17 cellular contexts compared by ENCODE assay signal in the genomic region with DNA sequence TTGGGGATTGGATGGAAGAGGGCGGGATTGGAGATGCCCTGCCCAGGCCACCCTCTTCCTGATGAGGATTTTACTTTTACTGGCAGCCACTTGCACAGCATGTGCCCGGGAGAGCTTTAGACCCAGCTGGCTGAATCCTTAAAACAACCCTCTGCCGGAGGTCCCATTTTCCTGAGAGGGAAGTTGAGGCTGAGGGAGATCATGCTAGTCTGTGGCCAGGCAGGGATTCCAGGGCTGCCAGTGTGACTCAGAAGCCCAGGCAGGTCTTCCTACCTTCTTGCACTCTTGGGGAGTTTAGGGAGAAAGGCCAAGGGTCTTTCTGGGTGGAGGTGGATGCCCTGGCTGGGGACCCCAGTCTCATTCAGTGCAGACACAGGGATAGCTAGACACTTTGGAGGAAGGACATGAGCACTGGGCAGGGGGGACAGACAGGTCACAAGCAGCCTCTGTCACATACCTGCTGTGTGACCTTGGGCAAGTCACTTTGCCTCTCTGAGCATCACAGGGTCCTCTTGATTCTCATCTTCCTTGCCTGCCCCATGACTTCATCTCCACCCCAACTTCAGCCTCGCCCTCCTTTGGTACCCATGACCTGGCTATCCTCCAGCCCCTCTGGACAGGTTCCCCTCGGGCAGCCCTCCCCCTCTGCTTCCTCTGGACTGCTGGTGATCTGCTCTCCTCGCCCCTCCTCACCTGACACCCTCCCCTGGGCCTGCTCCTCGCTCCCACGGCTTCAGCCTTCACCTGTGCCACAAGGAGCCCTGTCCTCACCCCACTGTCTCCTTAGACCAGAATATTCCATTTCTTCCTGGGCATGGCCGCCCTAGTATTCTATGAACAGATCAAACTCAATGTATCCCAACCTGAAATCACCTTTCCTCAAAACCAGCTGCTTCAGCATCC. TPM values are rescaled to one million over a fixed set of nuclear protein-coding genes. Genes with fewer than 3 reads are reported as not detected.
DNase-seq lines count a peak whose midpoint lies in the region; ATAC-seq and TF ChIP-seq lines count a peak whose summit lies in the region.
"Had no signal": no experiment of that assay in that cellular context is flagged by ENCODE, and none has a peak within 500 bp of the region (broad histone marks: within the 10 kb centered on the region; RNA-seq: fewer than 3 reads in every experiment).

No MANE protein-coding gene starts in this region.

- CTCF ChIA-PET in PC-3 (lab: Charles Lee): no interaction called here

- H3K4me1 ChIP-seq in PC-3 (ENCODE audit: insufficient read depth, low read length) (no peaks in the 10 kb centered on the region), osteoblast (ENCODE audit: insufficient read depth, low read length) (no peaks in the 10 kb centered on the region), Karpas-422 (ENCODE audit: low read length) (peaks cover 10% of the 10 kb centered on the region)

- TF ChIP-seq CTCF in PC-3 (conservative IDR thresholded peaks at IDR 0.05; ENCODE audit: low read depth, low read length): no peak
- no peak for TF ChIP-seq CTCF in glutamatergic neuron (IDR thresholded peaks at IDR 0.05; ENCODE audit: partially characterized antibody, unreplicated experiment)
- TF ChIP-seq CTCF in osteoblast (IDR thresholded peaks at IDR 0.05; ENCODE audit: extremely low read depth, low read depth, low read length): no peak

- intact Hi-C loops in PC-3 (cut with micrococcal nuclease): no loop called here

- H3K79me2 ChIP-seq in PC-3 (ENCODE audit: low read length) (no peaks in the 10 kb centered on the region), osteoblast (ENCODE audit: insufficient read depth, low read length) (no peaks in the 10 kb centered on the region), Karpas-422 (ENCODE audit: low read length) (no peaks in the 10 kb centered on the region)

- H3K27me3 Mint-ChIP-seq in glutamatergic neuron (ENCODE audit: unreplicated experiment): peaks cover 27% of the 10 kb centered on the region

- H3K9me2 ChIP-seq in PC-3 (replicated peaks; ENCODE audit: low read length) (no peaks in the 10 kb centered on the region), Karpas-422 (replicated peaks; ENCODE audit: insufficient read depth, low read length) (no peaks in the 10 kb centered on the region)

- H3K4me3 ChIP-seq in H7 (ENCODE audit: insufficient read depth, low read depth, low read length) (no peak overlapping the region; the same call in 1 of the 2 replicates), PC-3 (ENCODE audit: low read length) (peak overlapping the region; percentile 19; the same call in 1 of the 2 replicates), osteoblast (ENCODE audit: insufficient read depth, low read length) (no peak overlapping the region), Karpas-422 (ENCODE audit: low read length) (no peak overlapping the region)
- H3K4me3 ChIP-seq: BLaER1 treated with 17β-estradiol and CSF1 and Interleukin-3, amounts not matched to agents 10 nM and 100 nM had no signal

- peaks cover 5% of the 10 kb centered on the region for H3K9me3 Mint-ChIP-seq in glutamatergic neuron (ENCODE audit: unreplicated experiment)
- H3K9me3 Mint-ChIP-seq: activated CD4-positive, alpha-beta memory T cell treated with anti-CD3 and anti-CD28 coated beads for 36 hours; activated T-helper 2 cell treated with anti-CD3 and anti-CD28 coated beads, Interferon-gamma antibody, Interleukin-2, Interleukin-4, amounts not matched to agents 10 μg/mL and 5 μg/mL and 100 μg/mL, durations not matched to agents 14 hours and 24 hours and 36 hours had no signal

- peak overlapping the region; percentile 60 for H3K4me3 Mint-ChIP-seq in glutamatergic neuron (ENCODE audit: unreplicated experiment)
- H3K4me3 Mint-ChIP-seq: activated CD4-positive, alpha-beta memory T cell treated with anti-CD3 and anti-CD28 coated beads for 36 hours had no signal

- peaks cover 6% of the 10 kb centered on the region for H3K4me1 Mint-ChIP-seq in glutamatergic neuron (ENCODE audit: low read depth, unreplicated experiment)

- no peak overlapping the region for H3K9ac ChIP-seq in PC-3 (ENCODE audit: low read length)
- no peak overlapping the region for H3K9ac ChIP-seq in Karpas-422 (ENCODE audit: low read length)
- H3K9ac ChIP-seq: BLaER1 treated with 17β-estradiol and CSF1 and Interleukin-3, amounts not matched to agents 10 nM and 100 nM had no signal

- H3K9me3 ChIP-seq in PC-3 (ENCODE audit: low read length) (no peaks in the 10 kb centered on the region), osteoblast (ENCODE audit: low read depth, low read length) (no peaks in the 10 kb centered on the region), Karpas-422 (ENCODE audit: low read length) (no peaks in the 10 kb centered on the region)
- H3K9me3 ChIP-seq: BLaER1 treated with 17β-estradiol and CSF1 and Interleukin-3, amounts not matched to agents 10 nM and 100 nM had no signal

- H3K27ac ChIP-seq in PC-3 (ENCODE audit: low read length): no peak overlapping the region
- H3K27ac ChIP-seq in osteoblast (ENCODE audit: low read depth, low read length): no peak overlapping the region
- H3K27ac ChIP-seq in Karpas-422 (ENCODE audit: low read length): no peak overlapping the region
- H3K27ac ChIP-seq: BLaER1 treated with 17β-estradiol and CSF1 and Interleukin-3, amounts not matched to agents 10 nM and 100 nM had no signal

- H2AFZ ChIP-seq in PC-3 (ENCODE audit: low read length) (no peak overlapping the region), osteoblast (ENCODE audit: low read length) (no peak overlapping the region), Karpas-422 (ENCODE audit: low read length) (no peak overlapping the region)

- H3K27me3 ChIP-seq in H7 (ENCODE audit: control insufficient read depth, insufficient read depth, low read length) (no peaks in the 10 kb centered on the region), PC-3 (ENCODE audit: low read length) (no peaks in the 10 kb centered on the region; the same call in 1 of the 2 replicates), osteoblast (ENCODE audit: insufficient read depth, low read length) (peaks cover 31% of the 10 kb centered on the region), Karpas-422 (ENCODE audit: low read length) (no peaks in the 10 kb centered on the region)

- POLR2A ChIA-PET in PC-3 (lab: Charles Lee; ENCODE audit: unreplicated experiment): no interaction called here

- H3K4me2 ChIP-seq in PC-3 (ENCODE audit: low read length) (peak overlapping the region; percentile 38; the same call in 1 of the 2 replicates), osteoblast (ENCODE audit: insufficient read depth, low read length) (no peak overlapping the region), Karpas-422 (ENCODE audit: low read depth, low read length, poor library complexity, severe bottlenecking) (no peak overlapping the region)
- H3K4me2 ChIP-seq: BLaER1 treated with 17β-estradiol and CSF1 and Interleukin-3, amounts not matched to agents 10 nM and 100 nM had no signal

- peaks cover 5% of the 10 kb centered on the region for H3K36me3 Mint-ChIP-seq in glutamatergic neuron (ENCODE audit: unreplicated experiment)
- H3K36me3 Mint-ChIP-seq: activated CD4-positive, alpha-beta memory T cell treated with anti-CD3 and anti-CD28 coated beads for 36 hours had no signal

- no peaks in the 10 kb centered on the region for H3K36me3 ChIP-seq in H7 (replicated peaks; ENCODE audit: control insufficient read depth, insufficient read depth, low read length)
- H3K36me3 ChIP-seq in PC-3 (ENCODE audit: low read depth, low read length): no peaks in the 10 kb centered on the region
- no peaks in the 10 kb centered on the region for H3K36me3 ChIP-seq in osteoblast (ENCODE audit: insufficient read depth, low read length)
- H3K36me3 ChIP-seq in Karpas-422 (ENCODE audit: insufficient read depth, low read length): no peaks in the 10 kb centered on the region
- H3K36me3 ChIP-seq: BLaER1 treated with 17β-estradiol and CSF1 and Interleukin-3, amounts not matched to agents 10 nM and 100 nM had no signal

- H4K20me1 ChIP-seq in PC-3 (ENCODE audit: low read length): no peaks in the 10 kb centered on the region
- H4K20me1 ChIP-seq in osteoblast (ENCODE audit: insufficient read depth, low read length): no peaks in the 10 kb centered on the region
- no peaks in the 10 kb centered on the region for H4K20me1 ChIP-seq in Karpas-422 (ENCODE audit: insufficient read depth, low read depth, low read length)
- H4K20me1 ChIP-seq: BLaER1 treated with 17β-estradiol and CSF1 and Interleukin-3, amounts not matched to agents 10 nM and 100 nM had no signal

- DNase-seq in H7: peak; percentile 17
- DNase-seq in PC-3: no peak
- no peak for DNase-seq in glutamatergic neuron
- peak; percentile 26 for DNase-seq in osteoblast (ENCODE audit: insufficient read length, low spot score, missing footprints)
- DNase-seq in Karpas-422: no peak
- DNase-seq: DMS53, NCI-H187 treated with DMSO at 0.1 percent for 48 hours, NCI-H510A had no signal

- no TSS peak for BruUV-seq in PC-3 (replicated peaks; lab: Mats Ljungman, UMichigan)

- H3K27ac Mint-ChIP-seq in glutamatergic neuron (ENCODE audit: unreplicated experiment): peak overlapping the region; percentile 43
- H3K27ac Mint-ChIP-seq: activated CD4-positive, alpha-beta memory T cell treated with anti-CD3 and anti-CD28 coated beads for 36 hours; activated T-helper 2 cell treated with anti-CD3 and anti-CD28 coated beads, Interferon-gamma antibody, Interleukin-2, Interleukin-4, amounts not matched to agents 10 μg/mL and 5 μg/mL and 100 μg/mL, durations not matched to agents 14 hours and 24 hours and 36 hours had no signal

- ATAC-seq in PC-3: no peak
- ATAC-seq in GM21825 (IDR thresholded peaks at IDR 0.05; ENCODE audit: unreplicated experiment): no peak
- no peak for ATAC-seq in HG02870 (IDR thresholded peaks at IDR 0.05; ENCODE audit: unreplicated experiment)

- no peaks in the 10 kb centered on the region for H3F3A ChIP-seq in PC-3 (ENCODE audit: low read length, unreplicated experiment)

RNA-seq across cellular contexts. Expression of a gene that starts 11.3 kb away (rescaled TPM):
- total RNA-seq in H7 (2014; rRNA removed; shearing (Covaris generic)): 60.8 and 68.2 TPM in 2 replicates
- total RNA-seq in PC-3 (2014; rRNA removed): 46.5 and 55.5 TPM in 2 replicates
- 137 TPM for total RNA-seq in glutamatergic neuron (ENCODE audit: unreplicated experiment)
- 23.3 and 24.6 TPM in 2 replicates for total RNA-seq in osteoblast
- total RNA-seq in Karpas-422 (2014; rRNA removed; shearing (Covaris generic); ENCODE audit: low replicate concordance): 44.9 and 72.3 TPM in 2 replicates

RNA-seq across cellular contexts. Expression of a gene that starts 15.8 kb away (rescaled TPM):
- total RNA-seq in H7 (2014; rRNA removed; shearing (Covaris generic)): 1.5 and 1.6 TPM in 2 replicates
- not detected in 2 replicates for total RNA-seq in PC-3 (2014; rRNA removed)
- total RNA-seq in glutamatergic neuron (ENCODE audit: unreplicated experiment): 4.1 TPM
- not detected in 2 replicates for total RNA-seq in osteoblast
- total RNA-seq in Karpas-422 (2014; rRNA removed; shearing (Covaris generic); ENCODE audit: low replicate concordance): not detected in 2 replicates
- total RNA-seq: activated CD4-positive, alpha-beta memory T cell treated with anti-CD3 and anti-CD28 coated beads for 36 hours; activated T-helper 2 cell treated with anti-CD3 and anti-CD28 coated beads, Interferon-gamma antibody, Interleukin-2, Interleukin-4, amounts not matched to agents 10 μg/mL and 5 μg/mL and 100 μg/mL, durations not matched to agents 14 hours and 24 hours and 36 hours; dermis microvascular lymphatic vessel endothelial cell; M059J; OCI-LY7; SK-MEL-5 had no signal

Comparison
In these comparisons a context has a peak if more than half of its experiments do, and no peak if none do; other contexts are left out.
1. DNase-seq: peak in H7 (single experiment) and osteoblast (single experiment); none in PC-3 (single experiment), glutamatergic neuron (single experiment) and Karpas-422 (single experiment).